ENCODE assay signal across 9 cellular contexts in the genomic region with DNA sequence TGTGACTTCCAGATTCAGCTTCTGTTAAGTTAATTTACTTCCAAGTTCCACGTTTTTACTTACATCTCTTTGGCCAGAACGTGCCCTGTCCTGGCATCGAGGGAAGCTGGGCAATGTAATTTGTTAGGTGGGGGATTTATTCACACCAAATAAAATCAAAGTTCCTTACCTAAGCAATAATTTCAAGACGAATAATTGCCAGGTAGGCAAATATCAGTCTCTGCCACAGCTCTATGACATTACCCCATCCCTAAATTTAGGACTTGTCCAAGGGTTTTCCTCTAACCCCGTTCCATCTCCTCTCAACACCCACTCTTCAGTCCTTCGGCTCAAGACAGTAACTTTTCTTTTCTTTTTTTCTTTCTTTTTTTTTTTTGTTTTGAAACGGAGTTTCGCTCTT. TPM values are rescaled to one million over a fixed set of nuclear protein-coding genes. Genes with fewer than 3 reads are reported as not detected.
"Had no signal": no experiment of that assay in that cellular context is flagged by ENCODE, and none has a peak within 500 bp of the region (broad histone marks: within the 10 kb centered on the region; RNA-seq: fewer than 3 reads in every experiment).

No MANE protein-coding gene starts in this region.

- H3K4me3 Mint-ChIP-seq: HFFc6, IgD-negative memory B cell had no signal

- H3K9me3 ChIP-seq: HAP-1 had no signal

- H3K4me1 ChIP-seq: HAP-1 had no signal

- H3K9me3 Mint-ChIP-seq: HFFc6 had no signal

- H3K27ac ChIP-seq: HL-60 had no signal

- H3K4me3 ChIP-seq: HAP-1 had no signal

- ATAC-seq: HCT116 had no signal

- H3K36me3 ChIP-seq: HAP-1 had no signal

- H3K4me1 Mint-ChIP-seq: IgD-negative memory B cell had no signal

- H3K27ac Mint-ChIP-seq: HFFc6, IgD-negative memory B cell had no signal

- DNase-seq: GOT3, H7, HFFc6, Kasumi-1, KG1 had no signal

- H3K27me3 Mint-ChIP-seq: IgD-negative memory B cell had no signal

RNA-seq across cellular contexts. Expression of a gene that starts 38.3 kb away (rescaled TPM):
- polyA plus RNA-seq: IgD-negative memory B cell had no signal
